6 cellular contexts compared by ENCODE assay signal in genomic region chr2:185050804-185051203, GRCh38.
"Had no signal": no experiment of that assay in that cellular context is flagged by ENCODE, and none has a peak within 500 bp of the region (broad histone marks: within the 10 kb centered on the region; RNA-seq: fewer than 3 reads in every experiment).

No MANE protein-coding gene starts in this region.

- H2AFZ ChIP-seq: GM23248 had no signal

- H3K27ac ChIP-seq: GM23248 had no signal

- H3K9ac ChIP-seq: GM23248 had no signal

- DNase-seq: GM23248, GOT3, H9, HCEC 1CT, IMR-90 had no signal

- ATAC-seq: K562 had no signal

- H3K4me3 ChIP-seq: GM23248, K562 had no signal
